In genomic region chr15:48928877-48929538, GRCh38 we compare ENCODE assay signal across 13 cellular contexts. TPM values are rescaled to one million over a fixed set of nuclear protein-coding genes. Genes with fewer than 3 reads are reported as not detected.
A peak's percentile ranks its signal among the peaks of the same experiment; 100 is the strongest.
DNase-seq lines count a peak whose midpoint lies in the region; ATAC-seq and TF ChIP-seq lines count a peak whose summit lies in the region.
"Had no signal": no experiment of that assay in that cellular context is flagged by ENCODE, and none has a peak within 500 bp of the region (broad histone marks: within the 10 kb centered on the region; RNA-seq: fewer than 3 reads in every experiment).

No MANE protein-coding gene starts in this region.

- peak overlapping the region; percentile 98 for H3K27ac ChIP-seq in PC-3 (ENCODE audit: low read length)

- peak overlapping the region; percentile 43 for H3K4me3 ChIP-seq in PC-3 (ENCODE audit: low read length)
- H3K4me3 ChIP-seq: thoracic aorta had no signal

- peaks cover 43% of the 10 kb centered on the region for H3K4me1 ChIP-seq in PC-3 (ENCODE audit: insufficient read depth, low read length)

- DNase-seq in HT1080 (ENCODE audit: low read depth) (peak; percentile 87), PC-3 (peak; percentile 70), RKO (ENCODE audit: low spot score) (no peak)
- peak; percentile 59 to 62 for DNase-seq in stimulated activated CD4-positive, alpha-beta T cell treated with anti-CD3 and anti-CD28 coated beads, Interleukin-2, amount 100 ng/mL, for 24 hours
- DNase-seq in effector CD4-positive, alpha-beta T cell: no peak
- DNase-seq: CD4-positive, alpha-beta memory T cell; endodermal cell; left colon; nephron progenitor cell had no signal

- H4K20me1 ChIP-seq in PC-3 (ENCODE audit: low read length): no peaks in the 10 kb centered on the region

- intact Hi-C loops in PC-3 (cut with micrococcal nuclease): loop anchor here (1.0 to 2.0 kb wide), 3 partner anchors 20 to 60 kb away; partner anchors contain the start of gene SHC4

- no peaks in the 10 kb centered on the region for H3K9me2 ChIP-seq in PC-3 (replicated peaks; ENCODE audit: low read length)

- peak overlapping the region; percentile 81 for H3K4me2 ChIP-seq in PC-3 (ENCODE audit: low read length)

- H3K4me3 Mint-ChIP-seq in activated naive CD8-positive, alpha-beta T cell: peak overlapping the region; percentile 6
- H3K4me3 Mint-ChIP-seq: CD4-positive, alpha-beta memory T cell; endodermal cell; nephron progenitor cell had no signal

- CTCF ChIA-PET in PC-3 (lab: Charles Lee): interaction anchor here (1.0 kb wide), 1 partner anchor 37 kb away, joined by 3 read pairs; no protein-coding TSS in a partner anchor

- peak overlapping the region; percentile 79 for H3K9ac ChIP-seq in PC-3 (ENCODE audit: low read length)

- H2AFZ ChIP-seq in PC-3 (ENCODE audit: low read length): 0 out of 2 replicates have a peak overlapping the region, but pooled peaks have one; percentile 25

- no peaks in the 10 kb centered on the region for H3K9me3 Mint-ChIP-seq in activated naive CD8-positive, alpha-beta T cell (ENCODE audit: low read depth)
- H3K9me3 Mint-ChIP-seq: endodermal cell, nephron progenitor cell had no signal

- H3K27ac Mint-ChIP-seq in activated naive CD8-positive, alpha-beta T cell: peak overlapping the region; percentile 75
- H3K27ac Mint-ChIP-seq: CD4-positive, alpha-beta memory T cell; endodermal cell had no signal

- no peaks in the 10 kb centered on the region for H3K9me3 ChIP-seq in PC-3 (ENCODE audit: low read length)
- H3K9me3 ChIP-seq: thoracic aorta had no signal

- no peaks in the 10 kb centered on the region for H3K36me3 ChIP-seq in PC-3 (ENCODE audit: low read depth, low read length)
- H3K36me3 ChIP-seq: thoracic aorta had no signal

- POLR2A ChIA-PET in PC-3 (lab: Charles Lee; ENCODE audit: unreplicated experiment): interaction anchor here (0.6 kb wide), 1 partner anchor 48 kb away, joined by 12 read pairs; no protein-coding TSS in a partner anchor

- ATAC-seq in PC-3: peak; percentile 67
- no peak for ATAC-seq in GM18517 (IDR thresholded peaks at IDR 0.05; ENCODE audit: unreplicated experiment)
- no peak for ATAC-seq in HG03097 (IDR thresholded peaks at IDR 0.05; ENCODE audit: low FRiP score, unreplicated experiment)
- ATAC-seq: left colon had no signal

- no peaks in the 10 kb centered on the region for H3K36me3 Mint-ChIP-seq in activated naive CD8-positive, alpha-beta T cell
- H3K36me3 Mint-ChIP-seq: CD4-positive, alpha-beta memory T cell had no signal

- no peaks in the 10 kb centered on the region for H3K79me2 ChIP-seq in PC-3 (ENCODE audit: low read length)

- H3K27me3 Mint-ChIP-seq in activated naive CD8-positive, alpha-beta T cell: no peaks in the 10 kb centered on the region

- no peaks in the 10 kb centered on the region for H3K27me3 ChIP-seq in PC-3 (ENCODE audit: low read length)

- H3F3A ChIP-seq in PC-3 (ENCODE audit: low read length, unreplicated experiment): no peaks in the 10 kb centered on the region

- no peak for TF ChIP-seq CTCF in PC-3 (conservative IDR thresholded peaks at IDR 0.05; ENCODE audit: low read depth, low read length)

- TSS peak; percentile 64 for BruUV-seq in PC-3 (replicated peaks; lab: Mats Ljungman, UMichigan)

- peaks cover 33% of the 10 kb centered on the region for H3K4me1 Mint-ChIP-seq in activated naive CD8-positive, alpha-beta T cell (ENCODE audit: low read depth)
- H3K4me1 Mint-ChIP-seq: endodermal cell had no signal

RNA-seq across cellular contexts. Expression of gene SHC4, which starts 34.7 kb away (rescaled TPM):
- total RNA-seq in HT1080 (2014; rRNA removed; shearing (Covaris generic)): 1.0 and 2.0 TPM in 2 replicates
- 1.6 and 2.1 TPM in 2 replicates for polyA plus RNA-seq in HT1080 (2015; cell fraction: cytosol; rRNA removed)
- polyA plus RNA-seq in HT1080 (2015; cell fraction: nucleus; rRNA removed): 2.9 and 4.1 TPM in 2 replicates
- total RNA-seq in PC-3 (2014; rRNA removed): 2.4 and 4.3 TPM in 2 replicates
- polyA plus RNA-seq: CD4-positive, alpha-beta memory T cell had no signal

RNA-seq across cellular contexts. Expression of gene EID1, which starts 51.1 kb away (rescaled TPM):
- 144 and 193 TPM in 2 replicates for total RNA-seq in HT1080 (2014; rRNA removed; shearing (Covaris generic))
- 175 and 191 TPM in 2 replicates for polyA plus RNA-seq in HT1080 (2015; cell fraction: cytosol; rRNA removed)
- 98.0 and 103 TPM in 2 replicates for polyA plus RNA-seq in HT1080 (2015; cell fraction: nucleus; rRNA removed)
- 98.7 and 115 TPM in 2 replicates for total RNA-seq in PC-3 (2014; rRNA removed)

Comparison
In these comparisons a context has a peak if more than half of its experiments do, and no peak if none do; other contexts are left out.
1. DNase-seq: peak in HT1080 (single experiment), PC-3 (single experiment) and stimulated activated CD4-positive, alpha-beta T cell treated with anti-CD3 and anti-CD28 coated beads, Interleukin-2, amount 100 ng/mL, for 24 hours (2 of 2); none in effector CD4-positive, alpha-beta T cell (single experiment) and RKO (single experiment).